29 cellular contexts compared by ENCODE assay signal in genomic region chr12:71980543-71980942, GRCh38. TPM values are rescaled to one million over a fixed set of nuclear protein-coding genes. Genes with fewer than 3 reads are reported as not detected.
"Had no signal": no experiment of that assay in that cellular context is flagged by ENCODE, and none has a peak within 500 bp of the region (broad histone marks: within the 10 kb centered on the region; RNA-seq: fewer than 3 reads in every experiment).

No MANE protein-coding gene starts in this region.

- H3K9me3 Mint-ChIP-seq: activated B cell treated with CpG ODN at 0.5 μM for 24 hours; activated CD4-positive, alpha-beta memory T cell treated with anti-CD3 and anti-CD28 coated beads for 36 hours; activated CD4-positive, alpha-beta T cell treated with anti-CD3 and anti-CD28 coated beads, Interleukin-2, amount 10 ng/mL, durations not matched to agents 24 days and 14 days; activated naive CD4-positive, alpha-beta T cell treated with anti-CD3 and anti-CD28 coated beads, Interleukin-2, amount 10 ng/mL, durations not matched to agents 7 days and 5 days; activated naive CD8-positive, alpha-beta T cell treated with anti-CD3 and anti-CD28 coated beads for 36 hours; activated T-helper 2 cell treated with anti-CD3 and anti-CD28 coated beads, Interferon-gamma antibody, Interleukin-2, Interleukin-4, amounts not matched to agents 10 μg/mL and 5 μg/mL and 100 μg/mL, durations not matched to agents 14 hours and 24 hours and 36 hours; T-helper 1 cell treated with Interleukin-12 subunit alpha and Interleukin-12 subunit beta and Interleukin-4 antibody, amounts not matched to agents 30 μg/mL and 1 μg/mL, for 36 hours had no signal

- ATAC-seq: Panc1, Right ventricle myocardium inferior had no signal

- H3K27ac Mint-ChIP-seq: activated B cell treated with CpG ODN at 0.5 μM for 24 hours; activated CD4-positive, alpha-beta memory T cell treated with anti-CD3 and anti-CD28 coated beads for 36 hours; activated CD4-positive, alpha-beta T cell treated with anti-CD3 and anti-CD28 coated beads, Interleukin-2, amount 10 ng/mL, durations not matched to agents 24 days and 14 days; activated naive CD4-positive, alpha-beta T cell treated with anti-CD3 and anti-CD28 coated beads, Interleukin-2, amount 10 ng/mL, durations not matched to agents 7 days and 5 days; activated naive CD8-positive, alpha-beta T cell treated with anti-CD3 and anti-CD28 coated beads for 36 hours; activated T-helper 2 cell treated with anti-CD3 and anti-CD28 coated beads, Interferon-gamma antibody, Interleukin-2, Interleukin-4, amounts not matched to agents 10 μg/mL and 5 μg/mL and 100 μg/mL, durations not matched to agents 14 hours and 24 hours and 36 hours; T-helper 1 cell treated with Interleukin-12 subunit alpha and Interleukin-12 subunit beta and Interleukin-4 antibody, amounts not matched to agents 30 μg/mL and 1 μg/mL, for 36 hours had no signal

- DNase-seq: activated B cell treated with CpG ODN at 0.5 μM for 24 hours; activated CD4-positive, alpha-beta memory T cell treated with anti-CD3 and anti-CD28 coated beads for 36 hours; activated CD4-positive, alpha-beta T cell treated with anti-CD3 and anti-CD28 coated beads for 1 hour; activated CD4-positive, alpha-beta T cell treated with anti-CD3 and anti-CD28 coated beads, Interleukin-2, amount 10 ng/mL, durations not matched to agents 24 days and 14 days; activated CD8-positive, alpha-beta memory T cell treated with anti-CD3 and anti-CD28 coated beads for 24 hours; activated gamma-delta T cell treated with Interleukin-2 at 50 U/mL for 16 hours; activated naive CD4-positive, alpha-beta T cell treated with anti-CD3 and anti-CD28 coated beads, Interleukin-2, amount 10 ng/mL, durations not matched to agents 7 days and 5 days; activated naive CD8-positive, alpha-beta T cell treated with anti-CD3 and anti-CD28 coated beads for 36 hours; activated T-cell treated with anti-CD3 and anti-CD28 coated beads, Interleukin-2, amount 50 U/mL, for 48 hours; cerebellar nuclear complex; KG1; NCI-H1048; NCI-H1694; NCI-H2029; NCI-H2171; NCI-H2227 treated with DMSO at 0.1 percent for 48 hours; NCI-H446 treated with DMSO at 0.1 percent for 48 hours; NCI-H524 treated with DMSO at 0.1 percent for 48 hours; NCI-H748 treated with DMSO at 0.1 percent for 48 hours; OCI-M1; RPMI8226 had no signal

- H3K4me3 Mint-ChIP-seq: activated B cell treated with CpG ODN at 0.5 μM for 24 hours; activated CD4-positive, alpha-beta memory T cell treated with anti-CD3 and anti-CD28 coated beads for 36 hours; activated CD4-positive, alpha-beta T cell treated with anti-CD3 and anti-CD28 coated beads, Interleukin-2, amount 10 ng/mL, durations not matched to agents 24 days and 14 days; activated naive CD4-positive, alpha-beta T cell treated with anti-CD3 and anti-CD28 coated beads, Interleukin-2, amount 10 ng/mL, durations not matched to agents 7 days and 5 days; activated naive CD8-positive, alpha-beta T cell treated with anti-CD3 and anti-CD28 coated beads for 36 hours; T-helper 1 cell treated with Interleukin-12 subunit alpha and Interleukin-12 subunit beta and Interleukin-4 antibody, amounts not matched to agents 30 μg/mL and 1 μg/mL, for 36 hours had no signal

- H3K36me3 Mint-ChIP-seq: activated CD4-positive, alpha-beta memory T cell treated with anti-CD3 and anti-CD28 coated beads for 36 hours; activated naive CD4-positive, alpha-beta T cell treated with anti-CD3 and anti-CD28 coated beads, Interleukin-2, amount 10 ng/mL, durations not matched to agents 7 days and 5 days; activated naive CD8-positive, alpha-beta T cell treated with anti-CD3 and anti-CD28 coated beads for 36 hours had no signal

- H3K4me1 Mint-ChIP-seq: activated B cell treated with CpG ODN at 0.5 μM for 24 hours; activated CD4-positive, alpha-beta T cell treated with anti-CD3 and anti-CD28 coated beads, Interleukin-2, amount 10 ng/mL, durations not matched to agents 24 days and 14 days; activated naive CD4-positive, alpha-beta T cell treated with anti-CD3 and anti-CD28 coated beads, Interleukin-2, amount 10 ng/mL, durations not matched to agents 7 days and 5 days; activated naive CD8-positive, alpha-beta T cell treated with anti-CD3 and anti-CD28 coated beads for 36 hours had no signal

RNA-seq across cellular contexts. Expression of gene TPH2, which starts 41.9 kb away (rescaled TPM):
- total RNA-seq: activated B cell treated with CpG ODN at 0.5 μM for 24 hours; activated CD4-positive, alpha-beta memory T cell treated with anti-CD3 and anti-CD28 coated beads for 36 hours; activated CD4-positive, alpha-beta T cell treated with anti-CD3 and anti-CD28 coated beads, Interleukin-2, amount 10 ng/mL, durations not matched to agents 24 days and 14 days; activated naive CD8-positive, alpha-beta T cell treated with anti-CD3 and anti-CD28 coated beads for 36 hours; activated T-helper 2 cell treated with anti-CD3 and anti-CD28 coated beads, Interferon-gamma antibody, Interleukin-2, Interleukin-4, amounts not matched to agents 10 μg/mL and 5 μg/mL and 100 μg/mL, durations not matched to agents 14 hours and 24 hours and 36 hours; cardiac septum; LHCN-M2; M059J; Right ventricle myocardium inferior had no signal
- polyA plus RNA-seq: adipose tissue had no signal
